In the genomic region with DNA sequence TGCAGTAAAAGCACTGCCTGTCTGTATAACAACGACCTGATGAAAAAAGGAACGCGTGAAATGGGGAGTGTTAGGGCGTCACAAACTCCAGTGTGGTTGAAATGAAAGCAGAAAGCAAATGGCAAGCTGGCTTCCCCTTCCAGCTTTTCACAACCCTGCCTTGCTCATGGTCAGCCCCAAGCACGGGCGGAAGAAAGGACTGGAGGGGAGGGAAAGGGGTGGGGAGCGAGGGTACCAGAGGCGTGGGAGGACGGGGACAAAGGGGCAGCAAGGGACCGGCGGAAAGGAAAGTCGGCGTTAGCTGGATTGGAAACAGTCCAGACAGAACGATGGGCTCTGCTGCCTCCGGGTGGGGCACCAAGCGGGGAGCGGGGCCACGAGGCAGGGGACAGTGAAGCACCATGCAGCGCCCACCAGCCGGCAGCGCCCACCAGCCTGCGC, we compare ENCODE assay signal across 8 cellular contexts. TPM values are rescaled to one million over a fixed set of nuclear protein-coding genes. Genes with fewer than 3 reads are reported as not detected.
DNase-seq lines count a peak whose midpoint lies in the region; ATAC-seq and TF ChIP-seq lines count a peak whose summit lies in the region.

No MANE protein-coding gene starts in this region.

- H3K27me3 ChIP-seq in NT2/D1 (ENCODE audit: insufficient read depth, insufficient read length) (no peaks in the 10 kb centered on the region), breast epithelium (no peaks in the 10 kb centered on the region), kidney epithelial cell (ENCODE audit: control insufficient read depth, insufficient read depth, low read length) (no peaks in the 10 kb centered on the region)

- H3K36me3 ChIP-seq in NT2/D1 (ENCODE audit: insufficient read depth, insufficient read length, low read length) (peaks cover 23% of the 10 kb centered on the region), breast epithelium (no peaks in the 10 kb centered on the region), kidney epithelial cell (ENCODE audit: control insufficient read depth, insufficient read depth, low read length) (no peaks in the 10 kb centered on the region)

- H3K4me1 Mint-ChIP-seq in stimulated activated naive B cell treated with anti-CD40 and anti-IgM and Interleukin-4, amounts not matched to agents 10 μg/mL and 1 μg/mL and 100 μg/mL, for 72 hours: peaks cover 18 to 23% of the 10 kb centered on the region in 2 donors

- peak; percentile 43 for ATAC-seq in GM18511 (IDR thresholded peaks at IDR 0.05; ENCODE audit: unreplicated experiment)
- peak; percentile 28 for ATAC-seq in HG03039 (IDR thresholded peaks at IDR 0.05; ENCODE audit: unreplicated experiment)
- peak; percentile 68 to 72 for ATAC-seq in stimulated activated naive B cell treated with anti-CD40 and anti-IgM and Interleukin-4, amounts not matched to agents 10 μg/mL and 1 μg/mL and 100 μg/mL, for 72 hours (replicated peaks)

- intact Hi-C loops in breast epithelium (cut with DNase I; ENCODE audit: low total_unique reads): no loop called here

- H3K9me3 ChIP-seq in NT2/D1 (ENCODE audit: insufficient read depth, low read length): no peaks in the 10 kb centered on the region
- no peaks in the 10 kb centered on the region for H3K9me3 ChIP-seq in breast epithelium

- H3K4me1 ChIP-seq in NT2/D1 (ENCODE audit: insufficient read depth, insufficient read length): no peaks in the 10 kb centered on the region
- H3K4me1 ChIP-seq in breast epithelium: no peaks in the 10 kb centered on the region

- H3K4me3 ChIP-seq in AG10803 (ENCODE audit: low read length): peak overlapping the region; percentile 66
- H3K4me3 ChIP-seq in NT2/D1 (ENCODE audit: insufficient read length, low read depth): peak overlapping the region; percentile 47
- H3K4me3 ChIP-seq in breast epithelium: peak overlapping the region; percentile 52 to 70 (median 59)
- peak overlapping the region; percentile 36 for H3K4me3 ChIP-seq in kidney epithelial cell (ENCODE audit: low read depth, low read length)

- H3K27ac ChIP-seq in breast epithelium: peak overlapping the region; percentile 77 to 81

- no peaks in the 10 kb centered on the region for H3K27me3 Mint-ChIP-seq in stimulated activated naive B cell treated with anti-CD40 and anti-IgM and Interleukin-4, amounts not matched to agents 10 μg/mL and 1 μg/mL and 100 μg/mL, for 72 hours

- H3K36me3 Mint-ChIP-seq in stimulated activated naive B cell treated with anti-CD40 and anti-IgM and Interleukin-4, amounts not matched to agents 10 μg/mL and 1 μg/mL and 100 μg/mL, for 72 hours: peaks cover 7 to 17% of the 10 kb centered on the region in 2 donors

- 0 out of 2 replicates have a peak, but pooled peaks have one; percentile 3 for TF ChIP-seq CTCF in AG10803 (conservative IDR thresholded peaks at IDR 0.05; ENCODE audit: low read length)
- TF ChIP-seq CTCF in breast epithelium (IDR thresholded peaks at IDR 0.05): no peak
- TF ChIP-seq CTCF in kidney epithelial cell (IDR thresholded peaks at IDR 0.05; ENCODE audit: insufficient read depth, low read length, poor library complexity, severe bottlenecking): no peak

- peak overlapping the region; percentile 81 to 91 for H3K4me3 Mint-ChIP-seq in stimulated activated naive B cell treated with anti-CD40 and anti-IgM and Interleukin-4, amounts not matched to agents 10 μg/mL and 1 μg/mL and 100 μg/mL, for 72 hours

- peak overlapping the region; percentile 97 for H3K27ac Mint-ChIP-seq in stimulated activated naive B cell treated with anti-CD40 and anti-IgM and Interleukin-4, amounts not matched to agents 10 μg/mL and 1 μg/mL and 100 μg/mL, for 72 hours

- peak; percentile 28 for DNase-seq in AG10803 (ENCODE audit: low read depth)
- no peak for DNase-seq in NT2/D1 (ENCODE audit: low read depth, low spot score)
- no peak for DNase-seq in breast epithelium (ENCODE audit: low spot score in 2 of 2)
- DNase-seq in kidney epithelial cell (ENCODE audit: low read depth): no peak
- DNase-seq in stimulated activated naive B cell treated with anti-CD40 and anti-IgM and Interleukin-4, amounts not matched to agents 10 μg/mL and 1 μg/mL and 100 μg/mL, for 72 hours: no peak
- DNase-seq in cerebellar nuclear complex (lab: John Stamatoyannopoulos, UW): no peak

- H3K9me3 Mint-ChIP-seq in stimulated activated naive B cell treated with anti-CD40 and anti-IgM and Interleukin-4, amounts not matched to agents 10 μg/mL and 1 μg/mL and 100 μg/mL, for 72 hours: no peaks in the 10 kb centered on the region

- TF ChIP-seq POLR2A in breast epithelium (IDR thresholded peaks at IDR 0.05): no peak

- H3K9ac ChIP-seq in NT2/D1 (ENCODE audit: insufficient read length, low read depth): peak overlapping the region; percentile 91

RNA-seq across cellular contexts. Expression of a gene that starts 9.6 kb away (rescaled TPM):
- total RNA-seq in breast epithelium (10 to 100 TPM; 43.9 to 84.5 (median 60.6) TPM), kidney epithelial cell (64.1 and 80.8 TPM in 2 replicates)
